ENCODE assay signal across 1 cellular context in the genomic region with DNA sequence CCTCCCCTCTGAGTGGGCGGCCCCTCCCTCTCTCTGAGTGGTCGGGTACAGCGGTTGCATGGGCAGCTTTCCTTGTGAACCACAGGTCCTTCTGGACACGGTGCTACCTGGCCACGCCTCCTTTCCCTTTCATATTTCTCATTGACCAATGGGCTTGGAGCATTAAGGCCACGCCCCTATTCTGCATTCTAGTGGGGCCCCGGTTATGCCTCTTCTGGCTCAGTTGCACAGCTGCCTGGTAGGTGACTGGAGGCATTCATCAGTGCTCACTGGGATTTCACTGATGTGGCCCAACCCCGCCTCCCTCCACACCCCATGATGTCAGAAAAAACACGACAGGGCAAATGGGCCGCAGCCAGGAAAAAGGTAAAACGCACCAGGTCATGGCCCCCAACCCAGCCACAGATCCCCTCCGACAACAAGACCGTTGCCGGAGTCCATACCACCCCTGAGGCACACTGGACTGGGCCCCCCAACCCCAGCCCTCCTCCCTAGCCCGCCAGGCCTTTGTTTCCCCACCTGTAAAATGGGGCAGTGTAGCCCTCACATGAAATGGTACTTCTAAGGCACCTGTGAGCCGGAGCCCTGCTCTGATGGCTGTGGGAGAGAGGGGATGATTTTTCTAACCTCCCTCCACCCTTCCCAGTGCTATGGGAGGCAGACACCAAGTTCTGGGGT.
TF ChIP-seq lines count a peak whose summit lies in the region.

No MANE protein-coding gene starts in this region.

TF ChIP-seq in GM23338, 12 proteins besides CTCF, POLR2A, EP300 and RAD21 (continued from another document):
- TF ChIP-seq, protein P1, sequence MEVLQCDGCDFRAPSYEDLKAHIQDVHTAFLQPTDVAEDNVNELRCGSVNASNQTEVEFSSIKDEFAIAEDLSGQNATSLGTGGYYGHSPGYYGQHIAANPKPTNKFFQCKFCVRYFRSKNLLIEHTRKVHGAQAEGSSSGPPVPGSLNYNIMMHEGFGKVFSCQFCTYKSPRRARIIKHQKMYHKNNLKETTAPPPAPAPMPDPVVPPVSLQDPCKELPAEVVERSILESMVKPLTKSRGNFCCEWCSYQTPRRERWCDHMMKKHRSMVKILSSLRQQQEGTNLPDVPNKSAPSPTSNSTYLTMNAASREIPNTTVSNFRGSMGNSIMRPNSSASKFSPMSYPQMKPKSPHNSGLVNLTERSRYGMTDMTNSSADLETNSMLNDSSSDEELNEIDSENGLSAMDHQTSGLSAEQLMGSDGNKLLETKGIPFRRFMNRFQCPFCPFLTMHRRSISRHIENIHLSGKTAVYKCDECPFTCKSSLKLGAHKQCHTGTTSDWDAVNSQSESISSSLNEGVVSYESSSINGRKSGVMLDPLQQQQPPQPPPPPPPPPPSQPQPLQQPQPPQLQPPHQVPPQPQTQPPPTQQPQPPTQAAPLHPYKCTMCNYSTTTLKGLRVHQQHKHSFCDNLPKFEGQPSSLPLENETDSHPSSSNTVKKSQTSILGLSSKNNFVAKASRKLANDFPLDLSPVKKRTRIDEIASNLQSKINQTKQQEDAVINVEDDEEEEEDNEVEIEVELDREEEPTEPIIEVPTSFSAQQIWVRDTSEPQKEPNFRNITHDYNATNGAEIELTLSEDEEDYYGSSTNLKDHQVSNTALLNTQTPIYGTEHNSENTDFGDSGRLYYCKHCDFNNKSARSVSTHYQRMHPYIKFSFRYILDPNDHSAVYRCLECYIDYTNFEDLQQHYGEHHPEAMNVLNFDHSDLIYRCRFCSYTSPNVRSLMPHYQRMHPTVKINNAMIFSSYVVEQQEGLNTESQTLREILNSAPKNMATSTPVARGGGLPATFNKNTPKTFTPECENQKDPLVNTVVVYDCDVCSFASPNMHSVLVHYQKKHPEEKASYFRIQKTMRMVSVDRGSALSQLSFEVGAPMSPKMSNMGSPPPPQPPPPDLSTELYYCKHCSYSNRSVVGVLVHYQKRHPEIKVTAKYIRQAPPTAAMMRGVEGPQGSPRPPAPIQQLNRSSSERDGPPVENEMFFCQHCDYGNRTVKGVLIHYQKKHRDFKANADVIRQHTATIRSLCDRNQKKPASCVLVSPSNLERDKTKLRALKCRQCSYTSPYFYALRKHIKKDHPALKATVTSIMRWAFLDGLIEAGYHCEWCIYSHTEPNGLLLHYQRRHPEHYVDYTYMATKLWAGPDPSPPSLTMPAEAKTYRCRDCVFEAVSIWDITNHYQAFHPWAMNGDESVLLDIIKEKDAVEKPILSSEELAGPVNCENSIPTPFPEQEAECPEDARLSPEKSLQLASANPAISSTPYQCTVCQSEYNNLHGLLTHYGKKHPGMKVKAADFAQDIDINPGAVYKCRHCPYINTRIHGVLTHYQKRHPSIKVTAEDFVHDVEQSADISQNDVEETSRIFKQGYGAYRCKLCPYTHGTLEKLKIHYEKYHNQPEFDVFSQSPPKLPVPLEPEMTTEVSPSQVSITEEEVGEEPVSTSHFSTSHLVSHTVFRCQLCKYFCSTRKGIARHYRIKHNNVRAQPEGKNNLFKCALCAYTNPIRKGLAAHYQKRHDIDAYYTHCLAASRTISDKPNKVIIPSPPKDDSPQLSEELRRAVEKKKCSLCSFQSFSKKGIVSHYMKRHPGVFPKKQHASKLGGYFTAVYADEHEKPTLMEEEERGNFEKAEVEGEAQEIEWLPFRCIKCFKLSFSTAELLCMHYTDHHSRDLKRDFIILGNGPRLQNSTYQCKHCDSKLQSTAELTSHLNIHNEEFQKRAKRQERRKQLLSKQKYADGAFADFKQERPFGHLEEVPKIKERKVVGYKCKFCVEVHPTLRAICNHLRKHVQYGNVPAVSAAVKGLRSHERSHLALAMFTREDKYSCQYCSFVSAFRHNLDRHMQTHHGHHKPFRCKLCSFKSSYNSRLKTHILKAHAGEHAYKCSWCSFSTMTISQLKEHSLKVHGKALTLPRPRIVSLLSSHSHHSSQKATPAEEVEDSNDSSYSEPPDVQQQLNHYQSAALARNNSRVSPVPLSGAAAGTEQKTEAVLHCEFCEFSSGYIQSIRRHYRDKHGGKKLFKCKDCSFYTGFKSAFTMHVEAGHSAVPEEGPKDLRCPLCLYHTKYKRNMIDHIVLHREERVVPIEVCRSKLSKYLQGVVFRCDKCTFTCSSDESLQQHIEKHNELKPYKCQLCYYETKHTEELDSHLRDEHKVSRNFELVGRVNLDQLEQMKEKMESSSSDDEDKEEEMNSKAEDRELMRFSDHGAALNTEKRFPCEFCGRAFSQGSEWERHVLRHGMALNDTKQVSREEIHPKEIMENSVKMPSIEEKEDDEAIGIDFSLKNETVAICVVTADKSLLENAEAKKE (CRISPR knock-in tag; IDR thresholded peaks at IDR 0.05) = no peak
- no peak for TF ChIP-seq POLR2AphosphoS5 (IDR thresholded peaks at IDR 0.05; ENCODE audit: low read depth)
- no peak for TF ChIP-seq JUNB (IDR thresholded peaks at IDR 0.05; ENCODE audit: unreplicated experiment)
- TF ChIP-seq ZNF331 (CRISPR knock-in tag; IDR thresholded peaks at IDR 0.05; ENCODE audit: low read depth) = no peak
- no peak for TF ChIP-seq EZH2 (IDR thresholded peaks at IDR 0.05; ENCODE audit: low read depth, unreplicated experiment)
- no peak for TF ChIP-seq STAT1 (IDR thresholded peaks at IDR 0.05; ENCODE audit: unreplicated experiment)
- TF ChIP-seq CREB1 (CRISPR knock-in tag; IDR thresholded peaks at IDR 0.05; ENCODE audit: low read depth) = no peak
